In the genomic region with DNA sequence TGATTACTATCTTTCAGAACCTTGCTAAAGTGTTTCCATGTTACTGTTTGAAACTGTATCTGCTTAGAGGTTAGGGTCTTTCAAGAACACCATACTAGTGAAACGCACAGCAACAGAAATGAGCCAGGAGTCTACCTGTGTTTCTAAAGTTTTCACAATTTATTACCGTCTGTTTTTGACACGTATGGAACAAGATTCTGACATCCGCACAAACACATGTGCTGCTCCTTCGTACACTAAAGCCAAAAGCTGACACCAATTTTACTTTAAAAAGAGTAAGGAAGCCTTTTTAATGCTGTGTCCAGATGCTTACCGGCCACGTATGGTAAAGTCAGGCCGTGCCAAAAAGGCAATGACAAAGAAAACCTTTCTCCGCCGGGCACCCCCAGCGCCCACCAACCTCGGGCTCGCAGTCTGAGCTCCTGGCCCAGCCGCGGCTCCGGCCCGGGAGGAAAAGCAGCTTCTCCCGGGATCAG, we compare ENCODE assay signal across 9 cellular contexts. TPM values are rescaled to one million over a fixed set of nuclear protein-coding genes. Genes with fewer than 3 reads are reported as not detected.
DNase-seq lines count a peak whose midpoint lies in the region; ATAC-seq and TF ChIP-seq lines count a peak whose summit lies in the region.
"Had no signal": no experiment of that assay in that cellular context is flagged by ENCODE, and none has a peak within 500 bp of the region (broad histone marks: within the 10 kb centered on the region; RNA-seq: fewer than 3 reads in every experiment).

No MANE protein-coding gene starts in this region.

- H4K20me1 ChIP-seq in GM23338 (replicated peaks; ENCODE audit: insufficient read depth) = peaks cover 11% of the 10 kb centered on the region

- H3K79me2 ChIP-seq in GM23338 (replicated peaks; ENCODE audit: insufficient read depth) = peaks cover 29% of the 10 kb centered on the region

- peaks cover 13% of the 10 kb centered on the region for H3K36me3 ChIP-seq in GM23338 (ENCODE audit: insufficient read depth)
- peaks cover 0 to 2% (median 0%) of the 10 kb centered on the region in 4 donors for H3K36me3 ChIP-seq in transverse colon

- no peak for ATAC-seq in GM23338

- H3K4me1 ChIP-seq in GM23338 (ENCODE audit: insufficient read depth) (peaks cover 14% of the 10 kb centered on the region; the same call in 1 of the 2 replicates), transverse colon (peaks cover 5 to 21% (median 13%) of the 10 kb centered on the region in 4 donors)

- H2AFZ ChIP-seq in GM23338 = no peak overlapping the region

- H3K4me1 Mint-ChIP-seq in CD14-positive monocyte (peaks cover 19% of the 10 kb centered on the region), GM23338 (peaks cover 35% of the 10 kb centered on the region)
- H3K4me1 Mint-ChIP-seq in activated T-helper 2 cell treated with anti-CD3 and anti-CD28 coated beads, Interferon-gamma antibody, Interleukin-2, Interleukin-4, amounts not matched to agents 10 μg/mL and 5 μg/mL and 100 μg/mL, durations not matched to agents 14 hours and 24 hours and 36 hours (ENCODE audit: low read depth) = peaks cover 36% of the 10 kb centered on the region

- no peaks in the 10 kb centered on the region for H3K9me2 ChIP-seq in GM23338 (ENCODE audit: insufficient read depth)

- H3F3A ChIP-seq in GM23338 (replicated peaks; ENCODE audit: low read depth) = peaks cover 18% of the 10 kb centered on the region

- peak overlapping the region; percentile 91 for H3K4me2 ChIP-seq in GM23338

- TF ChIP-seq POLR2A in transverse colon (IDR thresholded peaks at IDR 0.05) = no peak

- H3K27me3 Mint-ChIP-seq in CD14-positive monocyte (ENCODE audit: low read depth in 3 of 3) (peaks cover 0 to 23% (median 7%) of the 10 kb centered on the region in 3 donors), GM23338 (ENCODE audit: insufficient read depth, low read depth, poor library complexity) (peaks cover 5% of the 10 kb centered on the region)
- peaks cover 15% of the 10 kb centered on the region for H3K27me3 Mint-ChIP-seq in activated T-helper 2 cell treated with anti-CD3 and anti-CD28 coated beads, Interferon-gamma antibody, Interleukin-2, Interleukin-4, amounts not matched to agents 10 μg/mL and 5 μg/mL and 100 μg/mL, durations not matched to agents 14 hours and 24 hours and 36 hours (ENCODE audit: low read depth)

- no peaks in the 10 kb centered on the region for H3K27me3 ChIP-seq in GM23338 (ENCODE audit: insufficient read depth)
- H3K27me3 ChIP-seq in layer of hippocampus (ENCODE audit: control insufficient read depth, insufficient read depth, low read length) = no peaks in the 10 kb centered on the region
- no peaks in the 10 kb centered on the region for H3K27me3 ChIP-seq in transverse colon

- peak overlapping the region; percentile 79; the same call in 1 of the 2 replicates for H3K27ac ChIP-seq in GM23338 (ENCODE audit: low read depth)
- H3K27ac ChIP-seq in layer of hippocampus (ENCODE audit: low read depth, low read length) = peak overlapping the region; percentile 66
- H3K27ac ChIP-seq in transverse colon = peak overlapping the region; percentile 75 to 87 (median 82)

- H3K27ac Mint-ChIP-seq in CD14-positive monocyte (peak overlapping the region; percentile 83 to 95 (median 93)), GM23338 (peak overlapping the region; percentile 93)
- peak overlapping the region; percentile 82 for H3K27ac Mint-ChIP-seq in activated T-helper 2 cell treated with anti-CD3 and anti-CD28 coated beads, Interferon-gamma antibody, Interleukin-2, Interleukin-4, amounts not matched to agents 10 μg/mL and 5 μg/mL and 100 μg/mL, durations not matched to agents 14 hours and 24 hours and 36 hours

- peak overlapping the region; percentile 80 to 88 for H3K4me3 Mint-ChIP-seq in CD14-positive monocyte
- peak overlapping the region; percentile 81 for H3K4me3 Mint-ChIP-seq in GM23338
- peak overlapping the region; percentile 84 for H3K4me3 Mint-ChIP-seq in activated T-helper 2 cell treated with anti-CD3 and anti-CD28 coated beads, Interferon-gamma antibody, Interleukin-2, Interleukin-4, amounts not matched to agents 10 μg/mL and 5 μg/mL and 100 μg/mL, durations not matched to agents 14 hours and 24 hours and 36 hours (ENCODE audit: low read depth)

- no peaks in the 10 kb centered on the region for H3K9me3 ChIP-seq in transverse colon

- DNase-seq in CD14-positive monocyte (ENCODE audit: low spot score) (no peak), GM23338 (ENCODE audit: low spot score) (no peak), transverse colon (no peak), NCI-H1694 (lab: John Stamatoyannopoulos, UW) (no peak), D341Med (ENCODE audit: low spot score) (no peak)
- DNase-seq in activated T-helper 2 cell treated with anti-CD3 and anti-CD28 coated beads, Interferon-gamma antibody, Interleukin-2, Interleukin-4, amounts not matched to agents 10 μg/mL and 5 μg/mL and 100 μg/mL, durations not matched to agents 14 hours and 24 hours and 36 hours (ENCODE audit: low spot score) = no peak
- DNase-seq in activated CD8-positive, alpha-beta memory T cell treated with anti-CD3 and anti-CD28 coated beads for 24 hours = no peak

- in situ Hi-C loops in transverse colon (cut with MboI; ENCODE audit: low pct_ligation_motif_present in 1 of 4, low pct_unique_long_range_greater_than_20kb in 1 of 4, low sequenced_read_pairs in 3 of 4) = no loop called here

- intact Hi-C loops in CD14-positive monocyte (cut with micrococcal nuclease) = no loop called here
- intact Hi-C loops in activated T-helper 2 cell treated with anti-CD3 and anti-CD28 coated beads, Interferon-gamma antibody, Interleukin-2, Interleukin-4, amounts not matched to agents 10 μg/mL and 5 μg/mL and 100 μg/mL, durations not matched to agents 14 hours and 24 hours and 36 hours (cut with micrococcal nuclease) = loop anchor here (2.0 kb wide), 2 partner anchors 38 to 344 kb away; a partner anchor contains a TSS
- intact Hi-C loops in transverse colon (cut with DNase I; ENCODE audit: low total_unique reads) = no loop called here

- 0 to 2% methylated on average over 2 to 18 of the region's 18 CpGs for WGBS in transverse colon (ENCODE audit: low coverage in 1 of 2), 2 donors

- no peak for TF ChIP-seq CTCF in CD14-positive monocyte (IDR thresholded peaks at IDR 0.05)
- TF ChIP-seq CTCF in GM23338 (conservative IDR thresholded peaks at IDR 0.05; ENCODE audit: low read depth in 2 of 2) = no peak
- no peak for TF ChIP-seq CTCF in transverse colon (IDR thresholded peaks at IDR 0.05)

- H3K9me3 Mint-ChIP-seq in CD14-positive monocyte (peaks cover 0 to 4% (median 0%) of the 10 kb centered on the region in 7 donors), GM23338 (no peaks in the 10 kb centered on the region)
- no peaks in the 10 kb centered on the region for H3K9me3 Mint-ChIP-seq in activated T-helper 2 cell treated with anti-CD3 and anti-CD28 coated beads, Interferon-gamma antibody, Interleukin-2, Interleukin-4, amounts not matched to agents 10 μg/mL and 5 μg/mL and 100 μg/mL, durations not matched to agents 14 hours and 24 hours and 36 hours

- H3K36me3 Mint-ChIP-seq in CD14-positive monocyte (peaks cover 41 to 44% of the 10 kb centered on the region in 2 donors), GM23338 (ENCODE audit: low read depth) (peaks cover 50% of the 10 kb centered on the region)
- peaks cover 50% of the 10 kb centered on the region for H3K36me3 Mint-ChIP-seq in activated T-helper 2 cell treated with anti-CD3 and anti-CD28 coated beads, Interferon-gamma antibody, Interleukin-2, Interleukin-4, amounts not matched to agents 10 μg/mL and 5 μg/mL and 100 μg/mL, durations not matched to agents 14 hours and 24 hours and 36 hours (ENCODE audit: low read depth)

- H3K4me3 ChIP-seq in GM23338 (peak overlapping the region; percentile 78), transverse colon (peak overlapping the region; percentile 53 to 76 (median 60))

- TF ChIP-seq EP300 in transverse colon (IDR thresholded peaks at IDR 0.05; ENCODE audit: low read depth) = no peak

TF ChIP-seq in GM23338, 12 proteins besides CTCF, POLR2A, EP300 and RAD21 (continues in another document):
- no peak for TF ChIP-seq CREB1 (CRISPR knock-in tag; IDR thresholded peaks at IDR 0.05; ENCODE audit: low read depth)

RNA-seq across cellular contexts. Expression of a gene that starts 0.5 kb away (rescaled TPM):
- polyA plus RNA-seq in CD14-positive monocyte (100 to 1,000 TPM; 275 to 281 TPM), GM23338 (2016; fragmentation: Nextera tagmentation; extraction: Ambion mirVana) (648 and 664 TPM in 2 replicates)
- total RNA-seq in GM23338 (2014; rRNA removed; shearing (Covaris generic)) = 550 and 572 TPM in 2 replicates
- total RNA-seq in activated T-helper 2 cell treated with anti-CD3 and anti-CD28 coated beads, Interferon-gamma antibody, Interleukin-2, Interleukin-4, amounts not matched to agents 10 μg/mL and 5 μg/mL and 100 μg/mL, durations not matched to agents 14 hours and 24 hours and 36 hours = 1,131 and 1,154 TPM in 2 replicates
- 100 to 1,000 TPM; 236 to 847 (median 543) TPM for total RNA-seq in transverse colon

RNA-seq across cellular contexts. Expression of a gene that starts 29.2 kb away (rescaled TPM):
- polyA plus RNA-seq in CD14-positive monocyte = under 1 TPM in 1 of 2 donors, not detected in 1; 0.36 TPM
- 0.45 and 2.1 TPM in 2 replicates for total RNA-seq in GM23338 (2014; rRNA removed; shearing (Covaris generic))
- polyA plus RNA-seq in GM23338 (2016; fragmentation: Nextera tagmentation; extraction: Ambion mirVana) = 1.1 and 2.0 TPM in 2 replicates
- not detected in 2 replicates for total RNA-seq in activated T-helper 2 cell treated with anti-CD3 and anti-CD28 coated beads, Interferon-gamma antibody, Interleukin-2, Interleukin-4, amounts not matched to agents 10 μg/mL and 5 μg/mL and 100 μg/mL, durations not matched to agents 14 hours and 24 hours and 36 hours
- total RNA-seq in transverse colon = 10 to 100 TPM in 1 of 4 donors, under 1 TPM in 1, not detected in 2; 0.82 to 24.3 TPM
- total RNA-seq: HT1080 had no signal

RNA-seq across cellular contexts. Expression of a gene that starts 37.7 kb away (rescaled TPM):
- polyA plus RNA-seq in CD14-positive monocyte = under 1 TPM; 0.04 to 0.05 TPM
- 21.2 and 23.1 TPM in 2 replicates for total RNA-seq in GM23338 (2014; rRNA removed; shearing (Covaris generic))
- 8.3 and 11.3 TPM in 2 replicates for polyA plus RNA-seq in GM23338 (2016; fragmentation: Nextera tagmentation; extraction: Ambion mirVana)
- total RNA-seq in activated T-helper 2 cell treated with anti-CD3 and anti-CD28 coated beads, Interferon-gamma antibody, Interleukin-2, Interleukin-4, amounts not matched to agents 10 μg/mL and 5 μg/mL and 100 μg/mL, durations not matched to agents 14 hours and 24 hours and 36 hours = 9.1 and 9.6 TPM in 2 replicates
- total RNA-seq in transverse colon = 1 to 10 TPM in 1 of 4 donors, under 1 TPM in 2, not detected in 1; 0.32 to 1.4 (median 0.41) TPM
